11 cellular contexts compared by ENCODE assay signal in the genomic region with DNA sequence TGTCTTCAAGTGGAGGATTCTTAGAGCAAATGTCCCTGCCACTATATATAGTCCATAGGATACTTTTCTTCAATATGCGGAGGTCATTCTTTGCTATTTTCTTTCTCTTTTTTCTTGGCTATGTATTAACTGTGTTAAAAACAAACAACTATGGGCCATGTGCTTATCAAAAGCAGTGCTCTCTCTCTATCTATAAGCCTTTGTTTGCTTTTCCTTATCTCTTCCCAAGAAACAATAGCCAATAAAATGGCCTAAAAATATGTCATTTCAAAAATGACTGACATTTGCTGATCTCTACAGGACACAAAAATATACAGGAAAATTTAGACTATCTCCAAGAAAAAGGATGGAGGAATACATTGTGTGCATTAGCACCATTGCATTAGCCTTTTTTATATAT.
"Had no signal": no experiment of that assay in that cellular context is flagged by ENCODE, and none has a peak within 500 bp of the region (broad histone marks: within the 10 kb centered on the region; RNA-seq: fewer than 3 reads in every experiment).

No MANE protein-coding gene starts in this region.

- H3K36me3 ChIP-seq: HAP-1 had no signal

- DNase-seq: GM23248, GOT3, H7, H9, HCEC 1CT, HFFc6 had no signal

- H2AFZ ChIP-seq: GM23248, GM23338 had no signal

- H3K9me3 ChIP-seq: HAP-1 had no signal

- H3K4me3 ChIP-seq: GM23248, GM23338, HAP-1 had no signal

- ATAC-seq: GM23338, HCT116 had no signal

- H3K9ac ChIP-seq: GM23248 had no signal

- H3K27ac ChIP-seq: GM23248 had no signal

- FAIRE-seq: H1, H54 had no signal

- H3K4me2 ChIP-seq: GM23338 had no signal

- H3K4me1 ChIP-seq: HAP-1 had no signal
